ENCODE assay signal across 8 cellular contexts in genomic region chr15:56249080-56249479, GRCh38.
DNase-seq lines count a peak whose midpoint lies in the region; ATAC-seq, FAIRE-seq and TF ChIP-seq lines count a peak whose summit lies in the region.

No MANE protein-coding gene starts in this region.

- H3K4me3 ChIP-seq in SK-N-MC: no peak overlapping the region

- no peak overlapping the region for H3K9ac ChIP-seq in SK-N-MC (ENCODE audit: insufficient read length)

- H3K36me3 ChIP-seq in SK-N-MC (ENCODE audit: insufficient read depth, low read length): no peaks in the 10 kb centered on the region

- TF ChIP-seq CTCF in D721Med (IDR thresholded peaks at IDR 0.05; ENCODE audit: insufficient read depth, missing control alignments): peak; percentile 46

- no peak for FAIRE-seq in D721Med (lab: Jason Lieb, UNC)

- DNase-seq in D721Med (ENCODE audit: insufficient read length, low spot score): no peak
- peak; percentile 15 for DNase-seq in HuH-7 (ENCODE audit: low spot score)
- peak; percentile 30 for DNase-seq in SK-N-MC (ENCODE audit: low read depth, low spot score)
- DNase-seq in iPS-NIHi7 (ENCODE audit: extremely low spot score): peak; percentile 45

- H3K9me3 ChIP-seq in SK-N-MC (ENCODE audit: low read depth, low read length): no peaks in the 10 kb centered on the region

- ATAC-seq in GM18498 (IDR thresholded peaks at IDR 0.05; ENCODE audit: unreplicated experiment): no peak
- ATAC-seq in GM18907 (IDR thresholded peaks at IDR 0.05; ENCODE audit: unreplicated experiment): no peak
- ATAC-seq in GM19395 (IDR thresholded peaks at IDR 0.05; ENCODE audit: unreplicated experiment): no peak
- no peak for ATAC-seq in HG03280 (IDR thresholded peaks at IDR 0.05; ENCODE audit: unreplicated experiment)

- no peak overlapping the region for H3K27ac ChIP-seq in SK-N-MC
